In the genomic region with DNA sequence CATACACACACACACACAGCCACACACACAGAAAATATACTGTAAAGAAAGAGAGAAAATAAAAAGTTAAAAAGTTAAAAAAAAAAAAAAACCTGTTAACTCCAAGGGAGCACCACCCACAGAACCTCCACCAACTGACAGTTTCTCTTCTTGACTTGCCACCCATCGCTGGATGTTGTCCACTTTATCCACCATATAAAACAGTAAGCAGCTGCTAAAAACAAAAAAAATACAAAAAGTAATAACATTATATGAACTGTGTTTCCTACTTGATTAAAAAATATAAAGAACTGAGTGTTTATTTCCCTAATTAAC, we compare ENCODE assay signal across 8 cellular contexts. TPM values are rescaled to one million over a fixed set of nuclear protein-coding genes. Genes with fewer than 3 reads are reported as not detected.
DNase-seq lines count a peak whose midpoint lies in the region; ATAC-seq and TF ChIP-seq lines count a peak whose summit lies in the region.

No MANE protein-coding gene starts in this region.

- POLR2A ChIA-PET in SK-N-SH (lab: Yijun Ruan, JAX) = interaction anchor here (0.6 to 0.7 kb wide), 2 partner anchors 29 to 1710 kb away, joined by 3 to 5 read pairs; no protein-coding TSS in a partner anchor

- H3K4me3 ChIP-seq in SK-N-SH (ENCODE audit: low read depth in 2 of 2, low read length in 1 of 2) (peak overlapping the region; percentile 73 to 75), stomach smooth muscle (ENCODE audit: low read length in 2 of 2) (peak overlapping the region; percentile 87 to 94)

- peaks cover 26 to 29% of the 10 kb centered on the region in 2 experiments; a peak in 3 of 4 replicates for H3K4me1 ChIP-seq in SK-N-SH (ENCODE audit: control insufficient read depth in 1 of 2, insufficient read depth in 2 of 2, low read depth in 1 of 2, low read length in 1 of 2)
- peaks cover 24% of the 10 kb centered on the region for H3K4me1 ChIP-seq in stomach smooth muscle (ENCODE audit: control insufficient read depth, insufficient read depth, low read length)

- CTCF ChIA-PET in SK-N-SH (lab: Yijun Ruan, JAX) = interaction anchor here (0.6 to 12.8 kb wide), 7 partner anchors 9 to 221 kb away, joined by 3 to 166 read pairs (median 4); no protein-coding TSS in a partner anchor

- 0 out of 2 replicates have a peak overlapping the region, but pooled peaks have one; percentile 25 for H2AFZ ChIP-seq in SK-N-SH (ENCODE audit: low read depth)

- H3K79me2 ChIP-seq in SK-N-SH (ENCODE audit: insufficient read depth) = peaks cover 91% of the 10 kb centered on the region

- no peaks in the 10 kb centered on the region for H3K27me3 ChIP-seq in SK-N-SH (ENCODE audit: insufficient read depth)
- H3K27me3 ChIP-seq in stomach smooth muscle (ENCODE audit: control insufficient read depth in 1 of 2, insufficient read depth in 2 of 2, low read length in 2 of 2) = no peaks in the 10 kb centered on the region

- no peak for ATAC-seq in SK-N-SH treated with all-trans-retinoic acid at 6 μM for 48 hours

- H3F3A ChIP-seq in SK-N-SH (replicated peaks; ENCODE audit: insufficient read depth) = peaks cover 32% of the 10 kb centered on the region

- 22% methylated on average over 1 of the region's 1 CpG for WGBS in SK-N-SH (ENCODE audit: low lambda C conversion rate)

- no peak for TF ChIP-seq CTCF in SK-N-SH (IDR thresholded peaks at IDR 0.05)

- H3K9ac ChIP-seq in SK-N-SH (peak overlapping the region; percentile 68; the same call in 1 of the 2 replicates), stomach smooth muscle (ENCODE audit: low read length in 2 of 2) (peak overlapping the region; percentile 78 to 83)

- peak overlapping the region; percentile 92 for H3K27ac Mint-ChIP-seq in activated T-helper 1 cell treated with anti-CD3 and anti-CD28 coated beads, Interleukin-12 subunit alpha, Interleukin-12 subunit beta, Interleukin-2, Interleukin-4 antibody, amounts not matched to agents 30 ng/mL and 10 ng/mL and 1 ng/mL, durations not matched to agents 14 hours and 24 hours and 36 hours
- peak overlapping the region; percentile 94 to 98 (median 96) for H3K27ac Mint-ChIP-seq in immature natural killer cell

- no peaks in the 10 kb centered on the region for H3K9me2 ChIP-seq in SK-N-SH

- no peaks in the 10 kb centered on the region for H3K9me3 Mint-ChIP-seq in activated T-helper 1 cell treated with anti-CD3 and anti-CD28 coated beads, Interleukin-12 subunit alpha, Interleukin-12 subunit beta, Interleukin-2, Interleukin-4 antibody, amounts not matched to agents 30 ng/mL and 10 ng/mL and 1 ng/mL, durations not matched to agents 14 hours and 24 hours and 36 hours
- H3K9me3 Mint-ChIP-seq in immature natural killer cell = no peaks in the 10 kb centered on the region

- peaks cover 2 to 10% of the 10 kb centered on the region in 2 experiments for H3K36me3 ChIP-seq in SK-N-SH (replicated peaks in 1 of 2; ENCODE audit: control insufficient read depth in 1 of 2, insufficient read depth in 2 of 2, low read length in 1 of 2)
- no peaks in the 10 kb centered on the region for H3K36me3 ChIP-seq in stomach smooth muscle (ENCODE audit: control insufficient read depth in 2 of 2, insufficient read depth in 2 of 2, low read length in 2 of 2)

- no peaks in the 10 kb centered on the region for H3K9me3 ChIP-seq in SK-N-SH
- H3K9me3 ChIP-seq in stomach smooth muscle (ENCODE audit: control insufficient read depth in 2 of 2, low read length in 2 of 2) = no peaks in the 10 kb centered on the region

- peaks cover 3% of the 10 kb centered on the region for H3K36me3 Mint-ChIP-seq in activated T-helper 1 cell treated with anti-CD3 and anti-CD28 coated beads, Interleukin-12 subunit alpha, Interleukin-12 subunit beta, Interleukin-2, Interleukin-4 antibody, amounts not matched to agents 30 ng/mL and 10 ng/mL and 1 ng/mL, durations not matched to agents 14 hours and 24 hours and 36 hours (ENCODE audit: low read depth)
- H3K36me3 Mint-ChIP-seq in immature natural killer cell = no peaks in the 10 kb centered on the region

- intact Hi-C loops in activated T-helper 1 cell treated with anti-CD3 and anti-CD28 coated beads, Interleukin-12 subunit alpha, Interleukin-12 subunit beta, Interleukin-2, Interleukin-4 antibody, amounts not matched to agents 30 ng/mL and 10 ng/mL and 1 ng/mL, durations not matched to agents 14 hours and 24 hours and 36 hours (cut with micrococcal nuclease) = loop anchor here (2.0 to 10.0 kb wide), 3 partner anchors 60 to 1210 kb away; partner anchors contain the start of genes CD14, CYSTM1, TAF7 and TMCO6

- peaks cover 28% of the 10 kb centered on the region for H3K27me3 Mint-ChIP-seq in activated T-helper 1 cell treated with anti-CD3 and anti-CD28 coated beads, Interleukin-12 subunit alpha, Interleukin-12 subunit beta, Interleukin-2, Interleukin-4 antibody, amounts not matched to agents 30 ng/mL and 10 ng/mL and 1 ng/mL, durations not matched to agents 14 hours and 24 hours and 36 hours (ENCODE audit: insufficient read depth)
- peaks cover 4 to 23% (median 12%) of the 10 kb centered on the region in 3 donors for H3K27me3 Mint-ChIP-seq in immature natural killer cell (ENCODE audit: low read depth in 3 of 3)

- H3K27ac ChIP-seq in SK-N-SH (ENCODE audit: low read depth in 2 of 2, low read length in 1 of 2) (0 out of 4 replicates have a peak overlapping the region, but pooled peaks of 1 of the 2 experiments have one; percentile 69), stomach smooth muscle (ENCODE audit: low read length) (peak overlapping the region; percentile 82)

- TF ChIP-seq EP300 in SK-N-SH (IDR thresholded peaks at IDR 0.05; ENCODE audit: borderline replicate concordance in 1 of 2, low read depth in 1 of 2, low read length in 1 of 2) = no peak

- peaks cover 35% of the 10 kb centered on the region for H4K20me1 ChIP-seq in SK-N-SH (ENCODE audit: insufficient read depth)

- DNase-seq in SK-N-SH (no peak), immature natural killer cell (no peak), iPS-NIHi7 (ENCODE audit: extremely low spot score) (no peak), KG1 (lab: John Stamatoyannopoulos, UW) (no peak), NCI-H2029 treated with DMSO at 0.1 percent for 48 hours (lab: John Stamatoyannopoulos, UW) (no peak)
- no peak for DNase-seq in activated T-helper 1 cell treated with anti-CD3 and anti-CD28 coated beads, Interleukin-12 subunit alpha, Interleukin-12 subunit beta, Interleukin-2, Interleukin-4 antibody, amounts not matched to agents 30 ng/mL and 10 ng/mL and 1 ng/mL, durations not matched to agents 14 hours and 24 hours and 36 hours (ENCODE audit: low spot score)

- TF ChIP-seq RAD21 in SK-N-SH (IDR thresholded peaks at IDR 0.05; ENCODE audit: low read length) = no peak

- H3K4me3 Mint-ChIP-seq in activated T-helper 1 cell treated with anti-CD3 and anti-CD28 coated beads, Interleukin-12 subunit alpha, Interleukin-12 subunit beta, Interleukin-2, Interleukin-4 antibody, amounts not matched to agents 30 ng/mL and 10 ng/mL and 1 ng/mL, durations not matched to agents 14 hours and 24 hours and 36 hours = peak overlapping the region; percentile 94
- H3K4me3 Mint-ChIP-seq in immature natural killer cell = peak overlapping the region; percentile 93 to 96 (median 95)

- peaks cover 51% of the 10 kb centered on the region for H3K4me1 Mint-ChIP-seq in activated T-helper 1 cell treated with anti-CD3 and anti-CD28 coated beads, Interleukin-12 subunit alpha, Interleukin-12 subunit beta, Interleukin-2, Interleukin-4 antibody, amounts not matched to agents 30 ng/mL and 10 ng/mL and 1 ng/mL, durations not matched to agents 14 hours and 24 hours and 36 hours (ENCODE audit: low read depth)
- H3K4me1 Mint-ChIP-seq in immature natural killer cell = peaks cover 53 to 58% of the 10 kb centered on the region in 2 donors

- H3K4me2 ChIP-seq in SK-N-SH = peak overlapping the region; percentile 99

TF ChIP-seq in SK-N-SH, 30 proteins besides CTCF, POLR2A, EP300 and RAD21 (continues in another document):
- TF ChIP-seq RCOR1 (IDR thresholded peaks at IDR 0.05; ENCODE audit: low read length) (no peak), ELF1 (IDR thresholded peaks at IDR 0.05) (no peak), GATA2 (CRISPR knock-in tag; IDR thresholded peaks at IDR 0.05) (no peak), EZH2phosphoT487 (IDR thresholded peaks at IDR 0.05; ENCODE audit: borderline replicate concordance, low read depth) (no peak), FOSL2 (IDR thresholded peaks at IDR 0.05; ENCODE audit: borderline replicate concordance, low read depth) (no peak)

TF ChIP-seq in SK-N-SH treated with all-trans-retinoic acid at 6 μM for 48 hours, 23 proteins besides CTCF, POLR2A, EP300 and RAD21 (continues in another document):
- TF ChIP-seq OSR1 (CRISPR knock-in tag; IDR thresholded peaks at IDR 0.05) (no peak), RARB (CRISPR knock-in tag; IDR thresholded peaks at IDR 0.05) (no peak), ZNF565 (CRISPR knock-in tag; conservative IDR thresholded peaks at IDR 0.05; ENCODE audit: low read depth) (no peak)

RNA-seq across cellular contexts. Expression of gene PURA, which starts 1.2 kb away (rescaled TPM):
- polyA plus RNA-seq in SK-N-SH (2012; rRNA removed) = 2.4 and 2.9 TPM in 2 replicates
- 2.0 and 2.2 TPM in 2 replicates for polyA plus RNA-seq in SK-N-SH (2012; cell fraction: cytosol; rRNA removed)
- polyA plus RNA-seq in SK-N-SH (2012; cell fraction: nucleus; rRNA removed) = 2.8 and 2.9 TPM in 2 replicates
- total RNA-seq in activated T-helper 1 cell treated with anti-CD3 and anti-CD28 coated beads, Interleukin-12 subunit alpha, Interleukin-12 subunit beta, Interleukin-2, Interleukin-4 antibody, amounts not matched to agents 30 ng/mL and 10 ng/mL and 1 ng/mL, durations not matched to agents 14 hours and 24 hours and 36 hours = 10.6 and 12.2 TPM in 2 replicates
- polyA plus RNA-seq in immature natural killer cell = 1 to 10 TPM; 2.0 to 3.7 (median 3.4) TPM

RNA-seq across cellular contexts. Expression of gene IGIP, which starts 10.6 kb away (rescaled TPM):
- polyA plus RNA-seq in SK-N-SH (2012; rRNA removed) (0.72 and 0.99 TPM in 2 replicates), immature natural killer cell (under 1 TPM in 1 of 3 donors, not detected in 2; 0.35 TPM)
- 0.98 and 1.1 TPM in 2 replicates for polyA plus RNA-seq in SK-N-SH (2012; cell fraction: cytosol; rRNA removed)
- 1.8 and 3.3 TPM in 2 replicates for polyA plus RNA-seq in SK-N-SH (2012; cell fraction: nucleus; rRNA removed)
- total RNA-seq in activated T-helper 1 cell treated with anti-CD3 and anti-CD28 coated beads, Interleukin-12 subunit alpha, Interleukin-12 subunit beta, Interleukin-2, Interleukin-4 antibody, amounts not matched to agents 30 ng/mL and 10 ng/mL and 1 ng/mL, durations not matched to agents 14 hours and 24 hours and 36 hours = 2.5 and 3.5 TPM in 2 replicates

RNA-seq across cellular contexts. Expression of gene CYSTM1, which starts 59.8 kb away (rescaled TPM):
- 27.1 and 29.3 TPM in 2 replicates for polyA plus RNA-seq in SK-N-SH (2012; rRNA removed)
- 22.0 and 22.6 TPM in 2 replicates for polyA plus RNA-seq in SK-N-SH (2012; cell fraction: cytosol; rRNA removed)
- 9.9 and 20.2 TPM in 2 replicates for polyA plus RNA-seq in SK-N-SH (2012; cell fraction: nucleus; rRNA removed)
- 16.6 and 17.2 TPM in 2 replicates for total RNA-seq in activated T-helper 1 cell treated with anti-CD3 and anti-CD28 coated beads, Interleukin-12 subunit alpha, Interleukin-12 subunit beta, Interleukin-2, Interleukin-4 antibody, amounts not matched to agents 30 ng/mL and 10 ng/mL and 1 ng/mL, durations not matched to agents 14 hours and 24 hours and 36 hours
- 10 to 100 TPM in 1 of 3 donors, 1 to 10 TPM in 2; 3.9 to 11.0 (median 7.1) TPM for polyA plus RNA-seq in immature natural killer cell
